ENCODE assay signal across 8 cellular contexts in genomic region chr6:116561377-116562018, GRCh38. TPM values are rescaled to one million over a fixed set of nuclear protein-coding genes. Genes with fewer than 3 reads are reported as not detected.
DNase-seq lines count a peak whose midpoint lies in the region; ATAC-seq lines count a peak whose summit lies in the region.

No MANE protein-coding gene starts in this region.

- H3K36me3 Mint-ChIP-seq in activated CD4-positive, alpha-beta T cell treated with anti-CD3 and anti-CD28 coated beads, Interleukin-2, amount 10 ng/mL, durations not matched to agents 7 days and 5 days (ENCODE audit: low read depth) = no peaks in the 10 kb centered on the region
- no peaks in the 10 kb centered on the region for H3K36me3 Mint-ChIP-seq in memory B cell

- no peaks in the 10 kb centered on the region for H3K9me3 Mint-ChIP-seq in activated CD4-positive, alpha-beta T cell treated with anti-CD3 and anti-CD28 coated beads, Interleukin-2, amount 10 ng/mL, durations not matched to agents 7 days and 5 days
- no peaks in the 10 kb centered on the region for H3K9me3 Mint-ChIP-seq in memory B cell

- no peak overlapping the region for H3K27ac Mint-ChIP-seq in activated CD4-positive, alpha-beta T cell treated with anti-CD3 and anti-CD28 coated beads, Interleukin-2, amount 10 ng/mL, durations not matched to agents 7 days and 5 days
- H3K27ac Mint-ChIP-seq in memory B cell = no peak overlapping the region

- peaks cover 6% of the 10 kb centered on the region for H3K27me3 Mint-ChIP-seq in activated CD4-positive, alpha-beta T cell treated with anti-CD3 and anti-CD28 coated beads, Interleukin-2, amount 10 ng/mL, durations not matched to agents 7 days and 5 days
- H3K27me3 Mint-ChIP-seq in memory B cell = peaks cover 8% of the 10 kb centered on the region

- H3K4me1 Mint-ChIP-seq in activated CD4-positive, alpha-beta T cell treated with anti-CD3 and anti-CD28 coated beads, Interleukin-2, amount 10 ng/mL, durations not matched to agents 7 days and 5 days = peaks cover 10% of the 10 kb centered on the region
- peaks cover 2% of the 10 kb centered on the region for H3K4me1 Mint-ChIP-seq in memory B cell

- POLR2A ChIA-PET in activated CD4-positive, alpha-beta T cell treated with anti-CD3 and anti-CD28 coated beads, Interleukin-2, amount 10 ng/mL, durations not matched to agents 7 days and 5 days (lab: Charles Lee) = no interaction called here

- H3K4me3 Mint-ChIP-seq in activated CD4-positive, alpha-beta T cell treated with anti-CD3 and anti-CD28 coated beads, Interleukin-2, amount 10 ng/mL, durations not matched to agents 7 days and 5 days = no peak overlapping the region
- no peak overlapping the region for H3K4me3 Mint-ChIP-seq in memory B cell

- DNase-seq in NCI-H510A treated with DMSO at 0.1 percent for 48 hours (lab: John Stamatoyannopoulos, UW) (peak; percentile 67), NCI-H510A (lab: John Stamatoyannopoulos, UW) (no peak), NCI-H446 treated with DMSO at 0.1 percent for 48 hours (lab: John Stamatoyannopoulos, UW) (peak; percentile 35), memory B cell (ENCODE audit: low spot score in 2 of 2) (peak; percentile 61 to 64)
- DNase-seq in activated CD4-positive, alpha-beta T cell treated with anti-CD3 and anti-CD28 coated beads, Interleukin-2, amount 10 ng/mL, durations not matched to agents 7 days and 5 days = peak; percentile 76
- DNase-seq in effector CD4-positive, alpha-beta T cell = peak; percentile 54
- peak; percentile 23 for DNase-seq in stimulated activated CD8-positive, alpha-beta memory T cell treated with anti-CD3 and anti-CD28 coated beads, Interleukin-15, amount 100 ng/mL, for 24 hours (ENCODE audit: low read depth)

- ATAC-seq in HG03108 (IDR thresholded peaks at IDR 0.05; ENCODE audit: unreplicated experiment) (peak; percentile 50), memory B cell (ENCODE audit: low read depth) (peak; percentile 74)

- CTCF ChIA-PET in activated CD4-positive, alpha-beta T cell treated with anti-CD3 and anti-CD28 coated beads, Interleukin-2, amount 10 ng/mL, durations not matched to agents 7 days and 5 days (lab: Charles Lee) = interaction anchor here (1.2 to 1.6 kb wide), 2 partner anchors 10 to 16 kb away, joined by 3 to 10 read pairs; partner anchors contain the start of genes RWDD1 and TRAPPC3L

RNA-seq across cellular contexts. Expression of gene CALHM4, which starts 7.9 kb away (rescaled TPM):
- not detected for total RNA-seq in activated CD4-positive, alpha-beta T cell treated with anti-CD3 and anti-CD28 coated beads, Interleukin-2, amount 10 ng/mL, durations not matched to agents 7 days and 5 days

RNA-seq across cellular contexts. Expression of gene RWDD1, which starts 9.8 kb away (rescaled TPM):
- total RNA-seq in activated CD4-positive, alpha-beta T cell treated with anti-CD3 and anti-CD28 coated beads, Interleukin-2, amount 10 ng/mL, durations not matched to agents 7 days and 5 days = 10 to 100 TPM; 39.9 to 51.6 TPM

RNA-seq across cellular contexts. Expression of gene TRAPPC3L, which starts 16.0 kb away (rescaled TPM):
- not detected for total RNA-seq in activated CD4-positive, alpha-beta T cell treated with anti-CD3 and anti-CD28 coated beads, Interleukin-2, amount 10 ng/mL, durations not matched to agents 7 days and 5 days

RNA-seq across cellular contexts. Expression of gene CALHM5, which starts 50.1 kb away (rescaled TPM):
- total RNA-seq in activated CD4-positive, alpha-beta T cell treated with anti-CD3 and anti-CD28 coated beads, Interleukin-2, amount 10 ng/mL, durations not matched to agents 7 days and 5 days = not detected

RNA-seq across cellular contexts. Expression of gene RSPH4A, which starts 54.8 kb away (rescaled TPM):
- total RNA-seq in activated CD4-positive, alpha-beta T cell treated with anti-CD3 and anti-CD28 coated beads, Interleukin-2, amount 10 ng/mL, durations not matched to agents 7 days and 5 days = under 1 TPM; 0.15 to 0.19 TPM
